ENCODE assay signal across 11 cellular contexts in genomic region chr1:111227434-111227833, GRCh38. TPM values are rescaled to one million over a fixed set of nuclear protein-coding genes. Genes with fewer than 3 reads are reported as not detected.
A peak's percentile ranks its signal among the peaks of the same experiment; 100 is the strongest.
DNase-seq lines count a peak whose midpoint lies in the region; ATAC-seq and TF ChIP-seq lines count a peak whose summit lies in the region.
"Had no signal": no experiment of that assay in that cellular context is flagged by ENCODE, and none has a peak within 500 bp of the region (broad histone marks: within the 10 kb centered on the region; RNA-seq: fewer than 3 reads in every experiment).

A gene with protein sequence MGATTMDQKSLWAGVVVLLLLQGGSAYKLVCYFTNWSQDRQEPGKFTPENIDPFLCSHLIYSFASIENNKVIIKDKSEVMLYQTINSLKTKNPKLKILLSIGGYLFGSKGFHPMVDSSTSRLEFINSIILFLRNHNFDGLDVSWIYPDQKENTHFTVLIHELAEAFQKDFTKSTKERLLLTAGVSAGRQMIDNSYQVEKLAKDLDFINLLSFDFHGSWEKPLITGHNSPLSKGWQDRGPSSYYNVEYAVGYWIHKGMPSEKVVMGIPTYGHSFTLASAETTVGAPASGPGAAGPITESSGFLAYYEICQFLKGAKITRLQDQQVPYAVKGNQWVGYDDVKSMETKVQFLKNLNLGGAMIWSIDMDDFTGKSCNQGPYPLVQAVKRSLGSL (plus strand): TSS chr1:111227713. CDS start chr1:111227730, 17 bp downstream.

- H3K27ac Mint-ChIP-seq in activated naive CD4-positive, alpha-beta T cell treated with anti-CD3 and anti-CD28 coated beads, Interleukin-2, amount 10 ng/mL, durations not matched to agents 7 days and 5 days = peak within 1 kb of the TSS; percentile 92
- peak within 1 kb of the TSS; percentile 60 for H3K27ac Mint-ChIP-seq in chondrocyte (ENCODE audit: unreplicated experiment)

- TF ChIP-seq EP300 in upper lobe of left lung (IDR thresholded peaks at IDR 0.05) = peak in 1 of 4 donors; percentile 61

- peaks cover 2% of the 10 kb centered on the region for H3K9me3 Mint-ChIP-seq in activated naive CD4-positive, alpha-beta T cell treated with anti-CD3 and anti-CD28 coated beads, Interleukin-2, amount 10 ng/mL, durations not matched to agents 7 days and 5 days
- H3K9me3 Mint-ChIP-seq in chondrocyte (ENCODE audit: low read depth) = no peaks in the 10 kb centered on the region

- no peaks in the 10 kb centered on the region for H3K27me3 ChIP-seq in upper lobe of left lung

- H3K27me3 Mint-ChIP-seq in activated naive CD4-positive, alpha-beta T cell treated with anti-CD3 and anti-CD28 coated beads, Interleukin-2, amount 10 ng/mL, durations not matched to agents 7 days and 5 days = no peaks in the 10 kb centered on the region
- H3K27me3 Mint-ChIP-seq in chondrocyte (ENCODE audit: low read depth) = peaks cover 1% of the 10 kb centered on the region

- H3K4me1 ChIP-seq in mesodermal cell (ENCODE audit: control insufficient read depth, insufficient read depth, low read length, poor library complexity, severe bottlenecking) (peaks cover 17% of the 10 kb centered on the region), upper lobe of left lung (peaks cover 14 to 31% (median 27%) of the 10 kb centered on the region in 4 donors)

- H3K9me3 ChIP-seq in mesodermal cell (ENCODE audit: control insufficient read depth, low read length) (no peaks in the 10 kb centered on the region), upper lobe of left lung (no peaks in the 10 kb centered on the region)

- no peak for DNase-seq in activated naive CD4-positive, alpha-beta T cell treated with anti-CD3 and anti-CD28 coated beads, Interleukin-2, amount 10 ng/mL, durations not matched to agents 7 days and 5 days
- no peak for DNase-seq in activated naive CD4-positive, alpha-beta T cell treated with anti-CD3 and anti-CD28 coated beads, Interleukin-2, amount 50 U/mL, for 16 hours
- DNase-seq in chondrocyte (ENCODE audit: low spot score) (no peak), upper lobe of left lung (peak in 1 of 2 donors; percentile 64)
- DNase-seq in stimulated activated CD4-positive, alpha-beta T cell treated with anti-CD3 and anti-CD28 coated beads, Interleukin-1b, Interleukin-23, amount 100 ng/mL, for 48 hours = no peak
- no peak for DNase-seq in activated CD4-positive, CD25-positive, alpha-beta regulatory T cell (lab: John Stamatoyannopoulos, UW)
- DNase-seq: NCI-H526 treated with DMSO at 0.1 percent for 48 hours had no signal

- H3K4me3 Mint-ChIP-seq in activated naive CD4-positive, alpha-beta T cell treated with anti-CD3 and anti-CD28 coated beads, Interleukin-2, amount 10 ng/mL, durations not matched to agents 7 days and 5 days = no peak within 1 kb of the TSS
- H3K4me3 Mint-ChIP-seq in chondrocyte (ENCODE audit: unreplicated experiment) = no peak within 1 kb of the TSS

- TF ChIP-seq CTCF in chondrocyte (IDR thresholded peaks at IDR 0.05) (no peak), upper lobe of left lung (IDR thresholded peaks at IDR 0.05) (no peak)

- ATAC-seq in upper lobe of left lung (ENCODE audit: low FRiP score in 2 of 2) (peak in 1 of 2 donors; percentile 48), GM18519 (IDR thresholded peaks at IDR 0.05; ENCODE audit: low FRiP score, unreplicated experiment) (no peak)

- no peaks in the 10 kb centered on the region for H3K36me3 ChIP-seq in mesodermal cell (ENCODE audit: control insufficient read depth, insufficient read depth, low read length)
- no peaks in the 10 kb centered on the region for H3K36me3 ChIP-seq in upper lobe of left lung

- no peak for TF ChIP-seq POLR2A in upper lobe of left lung (IDR thresholded peaks at IDR 0.05)

- CTCF ChIA-PET in activated naive CD4-positive, alpha-beta T cell treated with anti-CD3 and anti-CD28 coated beads, Interleukin-2, amount 10 ng/mL, durations not matched to agents 7 days and 5 days (lab: Charles Lee) = interaction anchor here (0.9 to 10.7 kb wide), 5 partner anchors 10 to 173 kb away, joined by 3 to 96 read pairs (median 4); no protein-coding TSS in a partner anchor

- H3K4me1 Mint-ChIP-seq in activated naive CD4-positive, alpha-beta T cell treated with anti-CD3 and anti-CD28 coated beads, Interleukin-2, amount 10 ng/mL, durations not matched to agents 7 days and 5 days = peaks cover 91% of the 10 kb centered on the region
- peaks cover 41% of the 10 kb centered on the region for H3K4me1 Mint-ChIP-seq in chondrocyte (ENCODE audit: low read depth)

- H3K27ac ChIP-seq in mesodermal cell (ENCODE audit: low read depth, low read length, severe bottlenecking) = peak within 1 kb of the TSS; percentile 84
- H3K27ac ChIP-seq in upper lobe of left lung = peak within 1 kb of the TSS in 2 of 4 donors; percentile 8 to 19

- WGBS in mesodermal cell (ENCODE audit: insufficient coverage in 2 of 2), 2 experiments = 92 to 93% methylated on average over 2 to 3 of the region's 3 CpGs
- WGBS in upper lobe of left lung, 2 donors = 44 to 59% methylated on average over 3 of the region's 3 CpGs

- H3K4me3 ChIP-seq in mesodermal cell (ENCODE audit: extremely low read depth, insufficient read depth, low read length, poor library complexity, severe bottlenecking) (no peak within 1 kb of the TSS), upper lobe of left lung (no peak within 1 kb of the TSS)

- H3K36me3 Mint-ChIP-seq in activated naive CD4-positive, alpha-beta T cell treated with anti-CD3 and anti-CD28 coated beads, Interleukin-2, amount 10 ng/mL, durations not matched to agents 7 days and 5 days = peaks cover 18% of the 10 kb centered on the region
- H3K36me3 Mint-ChIP-seq in chondrocyte (ENCODE audit: low read depth) = no peaks in the 10 kb centered on the region

RNA-seq across cellular contexts. Expression of the gene that starts here (rescaled TPM):
- not detected in 3 replicates for total RNA-seq in chondrocyte
- not detected for polyA plus RNA-seq in mesodermal cell (2013, experiment 1 of 2)
- polyA plus RNA-seq in mesodermal cell (2013, experiment 2 of 2) = not detected
- total RNA-seq in upper lobe of left lung = 100 to 1,000 TPM in 1 of 6 donors, 10 to 100 TPM in 4, 1 to 10 TPM in 1; 2.1 to 115 (median 21.3) TPM
- total RNA-seq: H4 had no signal
- polyA plus RNA-seq: neural cell had no signal
